8 cellular contexts compared by ENCODE assay signal in genomic region chr3:52005571-52005986, GRCh38. TPM values are rescaled to one million over a fixed set of nuclear protein-coding genes. Genes with fewer than 3 reads are reported as not detected.
DNase-seq lines count a peak whose midpoint lies in the region; ATAC-seq and TF ChIP-seq lines count a peak whose summit lies in the region.

No MANE protein-coding gene starts in this region.

- H3K9me3 ChIP-seq in HCT116 (ENCODE audit: control insufficient read depth in 1 of 2, insufficient read depth in 1 of 2, low read depth in 1 of 2, low read length in 2 of 2) (no peaks in the 10 kb centered on the region), heart right ventricle (no peaks in the 10 kb centered on the region)

- H3K9me2 ChIP-seq in HCT116 (ENCODE audit: insufficient read depth): no peaks in the 10 kb centered on the region

- H3K9ac ChIP-seq in HCT116 (ENCODE audit: low read length): no peak overlapping the region

- TF ChIP-seq CTCF in HCT116 (IDR thresholded peaks at IDR 0.05 in 2 of 3, conservative IDR thresholded peaks at IDR 0.05 in 1 of 3; ENCODE audit: borderline replicate concordance in 1 of 3, insufficient read depth in 1 of 3, low read depth in 2 of 3, low read length in 2 of 3) (no peak), heart right ventricle (IDR thresholded peaks at IDR 0.05) (no peak), GM13976 (IDR thresholded peaks at IDR 0.05; ENCODE audit: borderline replicate concordance, control extremely low read depth, extremely low read depth, insufficient read depth, missing control alignments) (no peak)

- no peak overlapping the region for H3K4me3 ChIP-seq in HCT116 (replicated peaks in 1 of 2; ENCODE audit: low read depth in 1 of 2, low read length in 2 of 2)
- H3K4me3 ChIP-seq in heart right ventricle: peak overlapping the region in 5 of 10 donors; percentile 0 to 25 (median 21)

- CTCF ChIA-PET in HCT116 (lab: Charles Lee): interaction anchor here (0.8 kb wide), 1 partner anchor 23 kb away, joined by 3 read pairs; no protein-coding TSS in a partner anchor

- no peak for ATAC-seq in HCT116
- peak; percentile 63 for ATAC-seq in SK-N-SH treated with all-trans-retinoic acid at 6 μM for 48 hours
- peak; percentile 30 to 78 (median 64) for ATAC-seq in heart right ventricle
- no peak for ATAC-seq in HG03159 (IDR thresholded peaks at IDR 0.05; ENCODE audit: unreplicated experiment)
- ATAC-seq in HG03135 (IDR thresholded peaks at IDR 0.05; ENCODE audit: unreplicated experiment): no peak

- H4K20me1 ChIP-seq in HCT116 (ENCODE audit: insufficient read depth): no peaks in the 10 kb centered on the region

- H2AFZ ChIP-seq in HCT116 (ENCODE audit: low read depth, low read length, poor library complexity, severe bottlenecking): no peak overlapping the region

- H3K4me1 ChIP-seq in HCT116 (ENCODE audit: control insufficient read depth in 1 of 2, insufficient read depth in 2 of 2, low read length in 2 of 2) (peaks cover 4 to 23% of the 10 kb centered on the region in 2 experiments), heart right ventricle (peaks cover 22 to 52% (median 40%) of the 10 kb centered on the region in 9 donors)

- intact Hi-C loops in HCT116 (cut with micrococcal nuclease) (no loop called here), heart right ventricle (cut with DNase I) (loop anchor here in 7 of 10 donors (1.0 to 10.0 kb wide), 7 partner anchors 42 to 209 kb away; no protein-coding TSS in a partner anchor)

- H3K27me3 ChIP-seq in HCT116 (ENCODE audit: insufficient read depth, low read length) (no peaks in the 10 kb centered on the region), heart right ventricle (no peaks in the 10 kb centered on the region)

- H3K4me2 ChIP-seq in HCT116 (ENCODE audit: low read length): peak overlapping the region; percentile 43

- BruUV-seq in HCT116 (replicated peaks; lab: Mats Ljungman, UMichigan): no TSS peak

- POLR2A ChIA-PET in HCT116 (lab: Charles Lee): interaction anchor here (0.8 kb wide), 1 partner anchor 52 kb away, joined by 3 read pairs; no protein-coding TSS in a partner anchor

- DNase-seq in HCT116 (ENCODE audit: low read depth, low spot score) (no peak), heart right ventricle (peak in 1 of 2 donors; percentile 76), renal cortical epithelial cell (ENCODE audit: low read depth) (peak; percentile 77), GM13976 (ENCODE audit: low spot score) (no peak), T-helper 1 cell (no peak)

- in situ Hi-C loops in GM13976 (cut with MboI; ENCODE audit: low sequenced_read_pairs, unreplicated experiment): no loop called here

- no peaks in the 10 kb centered on the region for H3K79me2 ChIP-seq in HCT116 (ENCODE audit: insufficient read depth, low read length)

- no peak for TF ChIP-seq POLR2A in HCT116 (IDR thresholded peaks at IDR 0.05; ENCODE audit: borderline replicate concordance, extremely low read depth, insufficient read depth, insufficient read length)

- RAD21 ChIA-PET in HCT116 (lab: Charles Lee; ENCODE audit: low non-redundant PET in 1 of 2, low total read pairs in 2 of 2, uncharacterized antibody in 2 of 2, unreplicated experiment in 2 of 2): no interaction called here

- TF ChIP-seq RAD21 in HCT116 (IDR thresholded peaks at IDR 0.05; ENCODE audit: low read depth): no peak

- H3K27ac ChIP-seq in HCT116 (ENCODE audit: low read depth, low read length) (no peak overlapping the region), heart right ventricle (peak overlapping the region in 9 of 10 donors; percentile 5 to 83 (median 70))

- WGBS in heart right ventricle, 2 donors: 7 to 9% methylated on average over 15 of the region's 15 CpGs

- H3K36me3 ChIP-seq in HCT116 (ENCODE audit: control insufficient read depth in 1 of 2, insufficient read depth in 2 of 2, low read length in 2 of 2) (no peaks in the 10 kb centered on the region), heart right ventricle (no peaks in the 10 kb centered on the region)

TF ChIP-seq in HCT116, 20 proteins besides CTCF, POLR2A, EP300 and RAD21 (continues in another document):
- TF ChIP-seq ZNF274 (IDR thresholded peaks at IDR 0.05; ENCODE audit: low read depth, low read length) (no peak), JUND (IDR thresholded peaks at IDR 0.05) (no peak), EGR1 (IDR thresholded peaks at IDR 0.05; ENCODE audit: low read depth) (no peak), YY1 (IDR thresholded peaks at IDR 0.05; ENCODE audit: extremely low read depth, insufficient replicate concordance, low read depth, low read length) (no peak), SP1 (IDR thresholded peaks at IDR 0.05; ENCODE audit: low read depth) (no peak), SRF (IDR thresholded peaks at IDR 0.05; ENCODE audit: low read depth) (no peak), POLR2AphosphoS5 (IDR thresholded peaks at IDR 0.05; ENCODE audit: low read depth, low read length) (no peak), ELF1 (IDR thresholded peaks at IDR 0.05; ENCODE audit: borderline replicate concordance, low read depth) (no peak), TCF7L2 (IDR thresholded peaks at IDR 0.05; ENCODE audit: borderline replicate concordance, extremely low read depth, insufficient read depth, insufficient read length) (no peak)
- TF ChIP-seq, protein P1, sequence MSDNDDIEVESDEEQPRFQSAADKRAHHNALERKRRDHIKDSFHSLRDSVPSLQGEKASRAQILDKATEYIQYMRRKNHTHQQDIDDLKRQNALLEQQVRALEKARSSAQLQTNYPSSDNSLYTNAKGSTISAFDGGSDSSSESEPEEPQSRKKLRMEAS (IDR thresholded peaks at IDR 0.05): no peak

TF ChIP-seq in SK-N-SH treated with all-trans-retinoic acid at 6 μM for 48 hours, 23 proteins besides CTCF, POLR2A, EP300 and RAD21:
- TF ChIP-seq, protein P2, sequence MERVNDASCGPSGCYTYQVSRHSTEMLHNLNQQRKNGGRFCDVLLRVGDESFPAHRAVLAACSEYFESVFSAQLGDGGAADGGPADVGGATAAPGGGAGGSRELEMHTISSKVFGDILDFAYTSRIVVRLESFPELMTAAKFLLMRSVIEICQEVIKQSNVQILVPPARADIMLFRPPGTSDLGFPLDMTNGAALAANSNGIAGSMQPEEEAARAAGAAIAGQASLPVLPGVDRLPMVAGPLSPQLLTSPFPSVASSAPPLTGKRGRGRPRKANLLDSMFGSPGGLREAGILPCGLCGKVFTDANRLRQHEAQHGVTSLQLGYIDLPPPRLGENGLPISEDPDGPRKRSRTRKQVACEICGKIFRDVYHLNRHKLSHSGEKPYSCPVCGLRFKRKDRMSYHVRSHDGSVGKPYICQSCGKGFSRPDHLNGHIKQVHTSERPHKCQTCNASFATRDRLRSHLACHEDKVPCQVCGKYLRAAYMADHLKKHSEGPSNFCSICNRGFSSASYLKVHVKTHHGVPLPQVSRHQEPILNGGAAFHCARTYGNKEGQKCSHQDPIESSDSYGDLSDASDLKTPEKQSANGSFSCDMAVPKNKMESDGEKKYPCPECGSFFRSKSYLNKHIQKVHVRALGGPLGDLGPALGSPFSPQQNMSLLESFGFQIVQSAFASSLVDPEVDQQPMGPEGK (CRISPR knock-in tag; IDR thresholded peaks at IDR 0.05; ENCODE audit: borderline replicate concordance): peak; percentile 30; the same call in 1 of the 2 replicates
- no peak for TF ChIP-seq ZNF70 (CRISPR knock-in tag; IDR thresholded peaks at IDR 0.05)

RNA-seq across cellular contexts. Expression of gene RPL29, which starts 9.9 kb away (rescaled TPM):
- total RNA-seq in HCT116 (2021; ENCODE audit: unreplicated experiment) (1,880 TPM), heart right ventricle (100 to 1,000 TPM; 505 to 754 (median 626) TPM), renal cortical epithelial cell (846 and 1,109 TPM in 2 replicates)
- polyA plus RNA-seq in HCT116 (2012): 2,915 and 3,138 TPM in 2 replicates
- 1,000 to 10,000 TPM; 1,450 to 1,915 TPM for polyA plus RNA-seq in heart right ventricle

RNA-seq across cellular contexts. Expression of gene ACY1, which starts 22.2 kb away (rescaled TPM):
- total RNA-seq in HCT116 (2021; ENCODE audit: unreplicated experiment) (73.2 TPM), heart right ventricle (10 to 100 TPM; 18.7 to 45.6 (median 24.7) TPM), renal cortical epithelial cell (53.1 and 140 TPM in 2 replicates)
- polyA plus RNA-seq in HCT116 (2012): 95.9 and 108 TPM in 2 replicates
- polyA plus RNA-seq in heart right ventricle: 10 to 100 TPM; 24.6 to 28.3 TPM

RNA-seq across cellular contexts. Expression of gene ABHD14A, which starts 30.7 kb away (rescaled TPM):
- total RNA-seq in HCT116 (2021; ENCODE audit: unreplicated experiment): 11.6 TPM
- 19.8 and 22.1 TPM in 2 replicates for polyA plus RNA-seq in HCT116 (2012)
- 10 to 100 TPM; 19.3 to 38.6 (median 23.6) TPM for total RNA-seq in heart right ventricle
- polyA plus RNA-seq in heart right ventricle: 10 to 100 TPM; 26.3 to 80.1 TPM
- total RNA-seq in renal cortical epithelial cell: 8.7 and 16.3 TPM in 2 replicates

RNA-seq across cellular contexts. Expression of gene ABHD14B, which starts 31.7 kb away (rescaled TPM):
- total RNA-seq in HCT116 (2021; ENCODE audit: unreplicated experiment): 80.9 TPM
- polyA plus RNA-seq in HCT116 (2012): 115 and 123 TPM in 2 replicates
- total RNA-seq in heart right ventricle: 10 to 100 TPM in 8 of 10 donors, 1 to 10 TPM in 2; 7.5 to 19.0 (median 12.0) TPM
- 10 to 100 TPM; 14.6 to 47.5 TPM for polyA plus RNA-seq in heart right ventricle
- 22.2 and 22.7 TPM in 2 replicates for total RNA-seq in renal cortical epithelial cell

RNA-seq across cellular contexts. Expression of gene PCBP4, which starts 38.3 kb away (rescaled TPM):
- total RNA-seq in HCT116 (2021; ENCODE audit: unreplicated experiment) (48.8 TPM), heart right ventricle (10 to 100 TPM; 55.1 to 85.9 (median 59.9) TPM), renal cortical epithelial cell (51.7 and 69.4 TPM in 2 replicates)
- 42.2 and 47.3 TPM in 2 replicates for polyA plus RNA-seq in HCT116 (2012)
- polyA plus RNA-seq in heart right ventricle: 100 to 1,000 TPM in 1 of 2 donors, 10 to 100 TPM in 1; 63.8 to 123 TPM

Comparison
In these comparisons a context has a peak if more than half of its experiments do, and no peak if none do; other contexts are left out.
1. ATAC-seq: peak in SK-N-SH treated with all-trans-retinoic acid at 6 μM for 48 hours (single experiment) and heart right ventricle (8 of 8); none in HCT116 (single experiment), HG03159 (single experiment) and HG03135 (single experiment).